16 cellular contexts compared by ENCODE assay signal in genomic region chr2:74602553-74603281, GRCh38. TPM values are rescaled to one million over a fixed set of nuclear protein-coding genes. Genes with fewer than 3 reads are reported as not detected.
DNase-seq lines count a peak whose midpoint lies in the region; ATAC-seq and TF ChIP-seq lines count a peak whose summit lies in the region.
"Had no signal": no experiment of that assay in that cellular context is flagged by ENCODE, and none has a peak within 500 bp of the region (broad histone marks: within the 10 kb centered on the region; RNA-seq: fewer than 3 reads in every experiment).

No MANE protein-coding gene starts in this region.

- H3K9me3 ChIP-seq in effector memory CD4-positive, alpha-beta T cell (ENCODE audit: control insufficient read depth, low read length) = no peaks in the 10 kb centered on the region
- no peaks in the 10 kb centered on the region for H3K9me3 ChIP-seq in naive thymus-derived CD4-positive, alpha-beta T cell (ENCODE audit: control insufficient read depth in 2 of 3, low read length in 3 of 3)
- H3K9me3 ChIP-seq in ascending aorta = no peaks in the 10 kb centered on the region
- H3K9me3 ChIP-seq: Peyer's patch, prostate gland had no signal

- intact Hi-C loops in activated CD4-positive, alpha-beta memory T cell treated with anti-CD3 and anti-CD28 coated beads for 36 hours (cut with micrococcal nuclease) = no loop called here
- intact Hi-C loops in naive thymus-derived CD4-positive, alpha-beta T cell (cut with micrococcal nuclease) = no loop called here
- intact Hi-C loops in ascending aorta (cut with DNase I) = no loop called here

- H3K4me1 Mint-ChIP-seq in activated CD4-positive, alpha-beta memory T cell treated with anti-CD3 and anti-CD28 coated beads for 36 hours (ENCODE audit: low read depth) = peaks cover 6% of the 10 kb centered on the region
- H3K4me1 Mint-ChIP-seq in naive thymus-derived CD4-positive, alpha-beta T cell = peaks cover 0 to 17% (median 0%) of the 10 kb centered on the region in 7 donors

- peaks cover 21% of the 10 kb centered on the region for H3K27me3 Mint-ChIP-seq in activated CD4-positive, alpha-beta memory T cell treated with anti-CD3 and anti-CD28 coated beads for 36 hours
- peaks cover 26 to 50% (median 37%) of the 10 kb centered on the region in 5 donors for H3K27me3 Mint-ChIP-seq in naive thymus-derived CD4-positive, alpha-beta T cell

- CTCF ChIA-PET in AG04449 (lab: Yijun Ruan, JAX) = interaction anchor here (0.7 to 8.1 kb wide), 2 partner anchors 13 to 14 kb away, joined by 3 to 86 read pairs; no protein-coding TSS in a partner anchor
- CTCF ChIA-PET in activated CD4-positive, alpha-beta memory T cell treated with anti-CD3 and anti-CD28 coated beads for 36 hours (lab: Charles Lee) = interaction anchor here (1.1 to 1.2 kb wide), 4 partner anchors 11 to 127 kb away, joined by 3 to 6 read pairs (median 4); no protein-coding TSS in a partner anchor
- CTCF ChIA-PET in naive thymus-derived CD4-positive, alpha-beta T cell (lab: Charles Lee) = no interaction called here

- no peak for TF ChIP-seq CTCF in AG04449 (IDR thresholded peaks at IDR 0.05; ENCODE audit: insufficient read depth, low read length, missing control alignments)
- no peak for TF ChIP-seq CTCF in fibroblast of villous mesenchyme (IDR thresholded peaks at IDR 0.05; ENCODE audit: insufficient read depth, low read depth, low read length)
- TF ChIP-seq CTCF in ascending aorta (IDR thresholded peaks at IDR 0.05) = no peak

- H3K4me3 ChIP-seq in AG04449 (ENCODE audit: low read depth, low read length) (no peak overlapping the region), fibroblast of villous mesenchyme (ENCODE audit: low read depth, low read length) (no peak overlapping the region), ascending aorta (no peak overlapping the region)
- no peak overlapping the region for H3K4me3 ChIP-seq in effector memory CD4-positive, alpha-beta T cell (ENCODE audit: insufficient read depth, low read depth, low read length, poor library complexity, severe bottlenecking)
- no peak overlapping the region for H3K4me3 ChIP-seq in naive thymus-derived CD4-positive, alpha-beta T cell (ENCODE audit: low read length)
- H3K4me3 ChIP-seq: Peyer's patch, prostate gland had no signal

- no peak overlapping the region for H3K27ac Mint-ChIP-seq in activated CD4-positive, alpha-beta memory T cell treated with anti-CD3 and anti-CD28 coated beads for 36 hours
- H3K27ac Mint-ChIP-seq in naive thymus-derived CD4-positive, alpha-beta T cell = no peak overlapping the region
- H3K27ac Mint-ChIP-seq: B cell had no signal

- no peaks in the 10 kb centered on the region for H3K27me3 ChIP-seq in effector memory CD4-positive, alpha-beta T cell (replicated peaks; ENCODE audit: control insufficient read depth, insufficient read depth, low read length, poor library complexity, severe bottlenecking)
- H3K27me3 ChIP-seq in naive thymus-derived CD4-positive, alpha-beta T cell (ENCODE audit: control insufficient read depth in 2 of 2, insufficient read depth in 2 of 2, low read length in 2 of 2) = no peaks in the 10 kb centered on the region
- no peaks in the 10 kb centered on the region for H3K27me3 ChIP-seq in ascending aorta
- H3K27me3 ChIP-seq: Peyer's patch had no signal

- H3K9me3 Mint-ChIP-seq in activated CD4-positive, alpha-beta memory T cell treated with anti-CD3 and anti-CD28 coated beads for 36 hours = no peaks in the 10 kb centered on the region
- no peaks in the 10 kb centered on the region for H3K9me3 Mint-ChIP-seq in naive thymus-derived CD4-positive, alpha-beta T cell

- H3K27ac ChIP-seq in effector memory CD4-positive, alpha-beta T cell (ENCODE audit: insufficient read depth, low read length, poor library complexity, severe bottlenecking) = no peak overlapping the region
- no peak overlapping the region for H3K27ac ChIP-seq in naive thymus-derived CD4-positive, alpha-beta T cell (ENCODE audit: low read depth, low read length)
- no peak overlapping the region for H3K27ac ChIP-seq in ascending aorta
- H3K27ac ChIP-seq: Peyer's patch, prostate gland had no signal

- no peaks in the 10 kb centered on the region for H3K36me3 ChIP-seq in effector memory CD4-positive, alpha-beta T cell (ENCODE audit: control insufficient read depth, insufficient read depth, low read length)
- no peaks in the 10 kb centered on the region for H3K36me3 ChIP-seq in naive thymus-derived CD4-positive, alpha-beta T cell (ENCODE audit: control insufficient read depth in 2 of 3, insufficient read depth in 3 of 3, low read length in 3 of 3)
- H3K36me3 ChIP-seq in ascending aorta = no peaks in the 10 kb centered on the region
- H3K36me3 ChIP-seq: Peyer's patch, prostate gland had no signal

- DNase-seq in AG04449 (ENCODE audit: low read depth, low spot score) (peak; percentile 21), H4 (ENCODE audit: low spot score) (peak; percentile 44), fibroblast of villous mesenchyme (ENCODE audit: low read depth) (peak; percentile 52), ascending aorta (ENCODE audit: low spot score in 2 of 2) (no peak), germinal center (ENCODE audit: low spot score) (no peak)
- peak; percentile 16 for DNase-seq in activated CD4-positive, alpha-beta memory T cell treated with anti-CD3 and anti-CD28 coated beads for 36 hours
- DNase-seq in effector memory CD4-positive, alpha-beta T cell = no peak
- DNase-seq in naive thymus-derived CD4-positive, alpha-beta T cell = no peak
- DNase-seq: activated CD4-positive, alpha-beta T cell treated with anti-CD3 and anti-CD28 coated beads, Interleukin-2, amount 50 U/mL, for 4 hours; activated naive CD4-positive, alpha-beta T cell; DND-41; NCI-H1417 treated with DMSO at 0.1 percent for 48 hours; NCI-H510A treated with DMSO at 0.1 percent for 48 hours; Peyer's patch had no signal

- ATAC-seq in naive thymus-derived CD4-positive, alpha-beta T cell = no peak

- H3K4me3 Mint-ChIP-seq in activated CD4-positive, alpha-beta memory T cell treated with anti-CD3 and anti-CD28 coated beads for 36 hours = no peak overlapping the region
- peak overlapping the region in 1 of 10 donors; percentile 16 for H3K4me3 Mint-ChIP-seq in naive thymus-derived CD4-positive, alpha-beta T cell
- H3K4me3 Mint-ChIP-seq: B cell had no signal

- POLR2A ChIA-PET in AG04449 (lab: Yijun Ruan, JAX) = no interaction called here
- POLR2A ChIA-PET in activated CD4-positive, alpha-beta memory T cell treated with anti-CD3 and anti-CD28 coated beads for 36 hours (lab: Charles Lee) = interaction anchor here (0.9 kb wide), 1 partner anchor 13 kb away, joined by 3 read pairs; no protein-coding TSS in a partner anchor
- POLR2A ChIA-PET in naive thymus-derived CD4-positive, alpha-beta T cell (lab: Charles Lee) = no interaction called here

- no peaks in the 10 kb centered on the region for H3K36me3 Mint-ChIP-seq in activated CD4-positive, alpha-beta memory T cell treated with anti-CD3 and anti-CD28 coated beads for 36 hours
- no peaks in the 10 kb centered on the region for H3K36me3 Mint-ChIP-seq in naive thymus-derived CD4-positive, alpha-beta T cell

- no peaks in the 10 kb centered on the region for H3K4me1 ChIP-seq in effector memory CD4-positive, alpha-beta T cell (ENCODE audit: control insufficient read depth, insufficient read depth, low read length, poor library complexity, severe bottlenecking)
- H3K4me1 ChIP-seq in naive thymus-derived CD4-positive, alpha-beta T cell (ENCODE audit: control insufficient read depth in 2 of 2, insufficient read depth in 2 of 2, low read length in 2 of 2) = no peaks in the 10 kb centered on the region
- H3K4me1 ChIP-seq in ascending aorta = no peaks in the 10 kb centered on the region
- H3K4me1 ChIP-seq: Peyer's patch, prostate gland had no signal

RNA-seq across cellular contexts. Expression of gene M1AP, which starts 45.4 kb away (rescaled TPM):
- not detected in 2 replicates for total RNA-seq in H4 (2014; rRNA removed; shearing (Covaris generic))
- not detected for total RNA-seq in activated CD4-positive, alpha-beta memory T cell treated with anti-CD3 and anti-CD28 coated beads for 36 hours
- not detected in 2 replicates for total RNA-seq in fibroblast of villous mesenchyme
- total RNA-seq in naive thymus-derived CD4-positive, alpha-beta T cell = under 1 TPM in 1 of 5 experiments, not detected in 4; 0.39 TPM
- not detected for polyA plus RNA-seq in naive thymus-derived CD4-positive, alpha-beta T cell
- not detected for total RNA-seq in ascending aorta
- total RNA-seq: B cell, Peyer's patch had no signal

RNA-seq across cellular contexts. Expression of gene DOK1, which starts 48.2 kb away (rescaled TPM):
- total RNA-seq in H4 (2014; rRNA removed; shearing (Covaris generic)) = 0.84 and 2.1 TPM in 2 replicates
- total RNA-seq in activated CD4-positive, alpha-beta memory T cell treated with anti-CD3 and anti-CD28 coated beads for 36 hours = 10 to 100 TPM; 23.1 to 24.5 TPM
- 9.9 and 20.0 TPM in 2 replicates for total RNA-seq in fibroblast of villous mesenchyme
- total RNA-seq in naive thymus-derived CD4-positive, alpha-beta T cell = 10 to 100 TPM in 4 of 5 experiments, 1 to 10 TPM in 1; 7.0 to 39.5 (median 32.9) TPM
- polyA plus RNA-seq in naive thymus-derived CD4-positive, alpha-beta T cell = 10 to 100 TPM; 11.8 to 24.2 TPM
- total RNA-seq in ascending aorta = 68.1 TPM

RNA-seq across cellular contexts. Expression of gene LOXL3, which starts 49.0 kb away (rescaled TPM):
- total RNA-seq in H4 (2014; rRNA removed; shearing (Covaris generic)) = 2.0 and 2.4 TPM in 2 replicates
- 1 to 10 TPM in 1 of 2 experiments, under 1 TPM in 1; 0.90 to 1.1 TPM for total RNA-seq in activated CD4-positive, alpha-beta memory T cell treated with anti-CD3 and anti-CD28 coated beads for 36 hours
- 9.9 and 10.6 TPM in 2 replicates for total RNA-seq in fibroblast of villous mesenchyme
- 1 to 10 TPM in 2 of 5 experiments, under 1 TPM in 3; 0.50 to 6.9 (median 0.81) TPM for total RNA-seq in naive thymus-derived CD4-positive, alpha-beta T cell
- polyA plus RNA-seq in naive thymus-derived CD4-positive, alpha-beta T cell = under 1 TPM in 1 of 2 donors, not detected in 1; 0.17 TPM
- total RNA-seq in ascending aorta = 19.8 TPM

RNA-seq across cellular contexts. Expression of gene SEMA4F, which starts 51.3 kb away (rescaled TPM):
- total RNA-seq in H4 (2014; rRNA removed; shearing (Covaris generic)) = 6.5 and 6.8 TPM in 2 replicates
- total RNA-seq in activated CD4-positive, alpha-beta memory T cell treated with anti-CD3 and anti-CD28 coated beads for 36 hours = 1 to 10 TPM; 7.7 to 7.9 TPM
- total RNA-seq in fibroblast of villous mesenchyme = 5.6 and 7.7 TPM in 2 replicates
- total RNA-seq in naive thymus-derived CD4-positive, alpha-beta T cell = 10 to 100 TPM in 3 of 5 experiments, 1 to 10 TPM in 2; 5.7 to 23.6 (median 11.0) TPM
- polyA plus RNA-seq in naive thymus-derived CD4-positive, alpha-beta T cell = 1 to 10 TPM; 6.9 to 8.6 TPM
- total RNA-seq in ascending aorta = 0.32 TPM

Comparison
In these comparisons a context has a peak if more than half of its experiments do, and no peak if none do; other contexts are left out.
1. DNase-seq: peak in AG04449 (single experiment), H4 (single experiment), activated CD4-positive, alpha-beta memory T cell treated with anti-CD3 and anti-CD28 coated beads for 36 hours (single experiment) and fibroblast of villous mesenchyme (single experiment); none in effector memory CD4-positive, alpha-beta T cell (0 of 3), naive thymus-derived CD4-positive, alpha-beta T cell (0 of 9), ascending aorta (0 of 2) and germinal center (single experiment).